ENCODE assay signal across 1 cellular context in genomic region chr12:57103856-57104255, GRCh38.
TF ChIP-seq lines count a peak whose summit lies in the region.

No MANE protein-coding gene starts in this region.

TF ChIP-seq in GM12878, 131 proteins besides CTCF, POLR2A, EP300 and RAD21:
- TF ChIP-seq LARP7 (IDR thresholded peaks at IDR 0.05) (no peak), NR2C2 (IDR thresholded peaks at IDR 0.05; ENCODE audit: borderline replicate concordance, control insufficient read depth, insufficient read length, low read depth) (no peak), SMAD1 (IDR thresholded peaks at IDR 0.05; ENCODE audit: low read depth, partially characterized antibody) (no peak), DPF2 (IDR thresholded peaks at IDR 0.05) (no peak), FOXK2 (IDR thresholded peaks at IDR 0.05) (no peak), SKIL (IDR thresholded peaks at IDR 0.05; ENCODE audit: low read depth, poor library complexity, severe bottlenecking) (no peak), IKZF1 (conservative IDR thresholded peaks at IDR 0.05) (no peak), EZH2 (IDR thresholded peaks at IDR 0.05; ENCODE audit: borderline replicate concordance, control insufficient read depth, low read depth, low read length) (no peak), CBX5 (IDR thresholded peaks at IDR 0.05; ENCODE audit: low read depth) (no peak), RELB (IDR thresholded peaks at IDR 0.05; ENCODE audit: low read depth) (no peak), ZNF207 (IDR thresholded peaks at IDR 0.05; ENCODE audit: borderline replicate concordance) (no peak), KLF5 (IDR thresholded peaks at IDR 0.05; ENCODE audit: partially characterized antibody) (no peak)
